13 cellular contexts compared by ENCODE assay signal in the genomic region with DNA sequence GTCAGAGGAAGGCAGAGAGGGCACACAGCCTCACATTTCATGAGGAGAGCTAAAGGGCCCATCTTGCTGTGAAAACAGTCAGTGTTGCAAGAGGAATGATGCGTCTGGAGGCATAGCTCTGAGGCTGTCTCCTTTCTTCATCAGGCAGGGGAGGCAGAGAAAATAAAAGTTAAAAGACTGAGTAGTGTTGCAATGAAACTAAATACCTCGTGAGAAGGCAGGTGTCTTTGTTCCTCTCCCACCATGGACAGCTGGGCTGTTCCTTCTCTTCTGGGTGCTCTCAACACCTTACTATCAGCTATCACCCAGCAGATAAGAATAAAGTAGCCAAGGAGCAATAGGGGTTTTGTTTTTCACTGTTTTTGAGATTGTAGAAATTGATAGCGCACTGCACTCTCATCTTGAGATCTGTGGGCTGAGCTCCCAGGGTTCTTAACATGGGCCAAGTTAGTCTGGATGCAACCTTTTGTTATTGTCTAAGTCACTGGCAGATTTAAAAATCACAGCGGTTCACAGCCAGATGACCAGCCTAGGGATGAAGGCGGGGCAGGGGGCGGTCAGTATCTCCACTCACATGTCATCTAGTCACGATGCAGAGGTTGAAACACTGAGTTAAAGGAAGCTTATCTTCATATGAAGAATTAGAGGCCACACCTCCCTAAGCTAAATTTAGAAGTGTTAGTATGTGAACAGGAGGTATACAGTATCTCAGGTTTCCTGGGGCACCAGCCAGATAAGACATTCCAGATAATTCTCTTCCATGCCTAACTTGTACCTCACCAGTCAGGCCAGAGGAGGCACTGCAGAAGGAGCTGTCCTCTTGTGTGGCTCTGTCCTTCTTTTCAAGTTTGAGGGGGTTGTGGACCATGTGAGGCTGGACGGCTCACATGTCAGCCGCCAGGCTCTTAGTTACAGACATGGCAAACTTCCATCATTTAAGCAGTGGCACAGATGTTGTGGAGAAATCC. TPM values are rescaled to one million over a fixed set of nuclear protein-coding genes. Genes with fewer than 3 reads are reported as not detected.
DNase-seq lines count a peak whose midpoint lies in the region; ATAC-seq and TF ChIP-seq lines count a peak whose summit lies in the region.
"Had no signal": no experiment of that assay in that cellular context is flagged by ENCODE, and none has a peak within 500 bp of the region (broad histone marks: within the 10 kb centered on the region; RNA-seq: fewer than 3 reads in every experiment).

No MANE protein-coding gene starts in this region.

- no peak for TF ChIP-seq POLR2A in heart left ventricle (IDR thresholded peaks at IDR 0.05)
- TF ChIP-seq POLR2A in erythroblast (IDR thresholded peaks at IDR 0.05; ENCODE audit: low read length): no peak

- 25 to 36% (median 28%) methylated on average over 9 of the region's 9 CpGs for WGBS in heart left ventricle, 4 donors
- no CpG with 5 or more reads among the region's 9 CpGs for WGBS in trophoblast cell (ENCODE audit: extremely low coverage, insufficient coverage, insufficient read length)

- no peak overlapping the region for H2AK5ac ChIP-seq in trophoblast cell (ENCODE audit: low read length)

- H3K9me3 ChIP-seq in heart left ventricle (peaks cover 0 to 5% (median 0%) of the 10 kb centered on the region in 12 donors), trophoblast cell (ENCODE audit: insufficient read depth, low read depth, low read length) (no peaks in the 10 kb centered on the region)

- H2BK12ac ChIP-seq in trophoblast cell (ENCODE audit: low read length): no peak overlapping the region

- no peak overlapping the region for H4K8ac ChIP-seq in trophoblast cell (ENCODE audit: low read depth, low read length)

- H4K12ac ChIP-seq in trophoblast cell (ENCODE audit: low read depth, low read length): no peak overlapping the region

- H3K4me1 ChIP-seq in heart left ventricle (peaks cover 0 to 59% (median 20%) of the 10 kb centered on the region in 12 donors), trophoblast cell (ENCODE audit: control insufficient read depth in 1 of 2, insufficient read depth in 2 of 2, low read length in 2 of 2) (no peaks in the 10 kb centered on the region)

- peak; percentile 27 for DNase-seq in ELF-1 (ENCODE audit: low read depth, low spot score)
- peak; percentile 5 for DNase-seq in RPMI7951 (ENCODE audit: low read depth)
- DNase-seq in heart left ventricle: peak in 4 of 5 donors; percentile 42 to 70 (median 56)
- peak; percentile 38 to 56 for DNase-seq in trophoblast cell
- DNase-seq in erythroblast (lab: John Stamatoyannopoulos, UW): no peak
- no peak for DNase-seq in EL
- DNase-seq: activated CD8-positive, alpha-beta memory T cell treated with anti-CD3 and anti-CD28 coated beads, Interleukin-2, amount 10 ng/mL, durations not matched to agents 7 days and 5 days; amniotic stem cell; HCEC 1CT had no signal

- no peak overlapping the region for H3K4ac ChIP-seq in trophoblast cell (ENCODE audit: low read depth, low read length)

- H3K4me3 ChIP-seq in heart left ventricle: no peak overlapping the region
- H3K4me3 ChIP-seq in trophoblast cell (ENCODE audit: low read depth, low read length): no peak overlapping the region

- H2BK5ac ChIP-seq in trophoblast cell (ENCODE audit: low read depth, low read length, poor library complexity): no peak overlapping the region

- H3K27me3 ChIP-seq in heart left ventricle (no peaks in the 10 kb centered on the region), trophoblast cell (ENCODE audit: insufficient read depth, low read length) (no peaks in the 10 kb centered on the region)

- intact Hi-C loops in heart left ventricle (cut with DNase I): loop anchor here in 2 of 10 donors (5.0 kb wide), 1 partner anchor 37 kb away; a partner anchor contains a TSS

- no peak overlapping the region for H3K18ac ChIP-seq in trophoblast cell (ENCODE audit: low read length)

- H3K27ac ChIP-seq in heart left ventricle: peak overlapping the region; percentile 36 to 89 (median 76)
- no peak overlapping the region for H3K27ac ChIP-seq in trophoblast cell (ENCODE audit: low read depth, low read length)

- H4K91ac ChIP-seq in trophoblast cell (ENCODE audit: low read depth, low read length): no peak overlapping the region

- TF ChIP-seq CTCF in heart left ventricle (IDR thresholded peaks at IDR 0.05): peak in 10 of 12 donors; percentile 23 to 61 (median 44)

- no peak overlapping the region for H3K23ac ChIP-seq in trophoblast cell (ENCODE audit: low read length)

- no peak overlapping the region for H2BK120ac ChIP-seq in trophoblast cell (ENCODE audit: insufficient read depth, low read length, poor library complexity)

- no peaks in the 10 kb centered on the region for H3K79me1 ChIP-seq in trophoblast cell (ENCODE audit: low read length)

- H3K4me2 ChIP-seq in trophoblast cell (ENCODE audit: low read length): no peak overlapping the region

- H3K9ac ChIP-seq in trophoblast cell (ENCODE audit: low read length): no peak overlapping the region

- ATAC-seq in heart left ventricle (peak; percentile 90 to 94 (median 94)), HG03025 (IDR thresholded peaks at IDR 0.05; ENCODE audit: low FRiP score, unreplicated experiment) (no peak), HG02938 (IDR thresholded peaks at IDR 0.05; ENCODE audit: unreplicated experiment) (no peak)
- ATAC-seq: activated CD8-positive, alpha-beta memory T cell treated with anti-CD3 and anti-CD28 coated beads, Interleukin-2, amount 10 ng/mL, durations not matched to agents 7 days and 5 days had no signal

- H3K79me2 ChIP-seq in trophoblast cell (ENCODE audit: control insufficient read depth, insufficient read depth, low read length, poor library complexity): no peaks in the 10 kb centered on the region

- no peaks in the 10 kb centered on the region for H3K36me3 ChIP-seq in heart left ventricle
- H3K36me3 ChIP-seq in trophoblast cell (ENCODE audit: control insufficient read depth in 1 of 2, insufficient read depth in 2 of 2, low read length in 2 of 2): no peaks in the 10 kb centered on the region

- no peak overlapping the region for H3K14ac ChIP-seq in trophoblast cell (ENCODE audit: low read length)

- no peak overlapping the region for H2AFZ ChIP-seq in trophoblast cell (ENCODE audit: insufficient read depth, low read length, poor library complexity)

RNA-seq across cellular contexts. Expression of a gene that starts 36.9 kb away (rescaled TPM):
- total RNA-seq in RPMI7951 (2014; rRNA removed; shearing (Covaris generic)): under 0.01 and 0.10 TPM in 2 replicates
- 100 to 1,000 TPM in 5 of 9 donors, 10 to 100 TPM in 4; 40.1 to 144 (median 103) TPM for total RNA-seq in heart left ventricle
- polyA plus RNA-seq in heart left ventricle: 10 to 100 TPM; 28.8 to 51.2 TPM
- polyA plus RNA-seq in trophoblast cell (2013): 1.7 and 1.8 TPM in 2 replicates
- total RNA-seq: endothelial cell of umbilical vein; T-helper 2 cell treated with Interferon-gamma antibody and Interleukin-4, amounts not matched to agents 100 ng/mL and 5 ng/mL, for 36 hours had no signal

Comparison
In these comparisons a context has a peak if more than half of its experiments do, and no peak if none do; other contexts are left out.
1. DNase-seq: peak in ELF-1 (single experiment), RPMI7951 (single experiment), heart left ventricle (4 of 5) and trophoblast cell (2 of 2); none in erythroblast (0 of 2) and EL (single experiment).
2. ATAC-seq: peak in heart left ventricle (4 of 4); none in HG03025 (single experiment) and HG02938 (single experiment).
3. RNA of a gene that starts 36.9 kb away (total RNA-seq): 40.1 to 144 TPM in heart left ventricle; under 0.01 to 0.10 TPM in RPMI7951; every median in the first group is over 10 times any median in the second.